1 cellular context compared by ENCODE assay signal in genomic region chr6:32151885-32152311, GRCh38.
TF ChIP-seq lines count a peak whose summit lies in the region.

PRRT1 (minus strand) TSS chr6:32151939; CDS start chr6:32151827, 112 bp downstream.

TF ChIP-seq in SK-N-SH, 30 proteins besides CTCF, POLR2A, EP300 and RAD21 (continued from another document):
- TF ChIP-seq REST (IDR thresholded peaks at IDR 0.05; ENCODE audit: low read depth, low read length), result no peak
- TF ChIP-seq TEAD4 (IDR thresholded peaks at IDR 0.05; ENCODE audit: borderline replicate concordance, insufficient read depth), result no peak
- no peak for TF ChIP-seq GATA2 (CRISPR knock-in tag; IDR thresholded peaks at IDR 0.05)
- TF ChIP-seq RCOR1 (IDR thresholded peaks at IDR 0.05; ENCODE audit: low read length), result no peak
- TF ChIP-seq FOSL2 (IDR thresholded peaks at IDR 0.05; ENCODE audit: borderline replicate concordance, low read depth), result no peak
- TF ChIP-seq MAX (IDR thresholded peaks at IDR 0.05; ENCODE audit: low read depth), result no peak
- no peak for TF ChIP-seq IRF3 (IDR thresholded peaks at IDR 0.05; ENCODE audit: low read depth, low read length)
- TF ChIP-seq MEF2A (IDR thresholded peaks at IDR 0.05; ENCODE audit: borderline replicate concordance, low read depth), result no peak
